In the genomic region with DNA sequence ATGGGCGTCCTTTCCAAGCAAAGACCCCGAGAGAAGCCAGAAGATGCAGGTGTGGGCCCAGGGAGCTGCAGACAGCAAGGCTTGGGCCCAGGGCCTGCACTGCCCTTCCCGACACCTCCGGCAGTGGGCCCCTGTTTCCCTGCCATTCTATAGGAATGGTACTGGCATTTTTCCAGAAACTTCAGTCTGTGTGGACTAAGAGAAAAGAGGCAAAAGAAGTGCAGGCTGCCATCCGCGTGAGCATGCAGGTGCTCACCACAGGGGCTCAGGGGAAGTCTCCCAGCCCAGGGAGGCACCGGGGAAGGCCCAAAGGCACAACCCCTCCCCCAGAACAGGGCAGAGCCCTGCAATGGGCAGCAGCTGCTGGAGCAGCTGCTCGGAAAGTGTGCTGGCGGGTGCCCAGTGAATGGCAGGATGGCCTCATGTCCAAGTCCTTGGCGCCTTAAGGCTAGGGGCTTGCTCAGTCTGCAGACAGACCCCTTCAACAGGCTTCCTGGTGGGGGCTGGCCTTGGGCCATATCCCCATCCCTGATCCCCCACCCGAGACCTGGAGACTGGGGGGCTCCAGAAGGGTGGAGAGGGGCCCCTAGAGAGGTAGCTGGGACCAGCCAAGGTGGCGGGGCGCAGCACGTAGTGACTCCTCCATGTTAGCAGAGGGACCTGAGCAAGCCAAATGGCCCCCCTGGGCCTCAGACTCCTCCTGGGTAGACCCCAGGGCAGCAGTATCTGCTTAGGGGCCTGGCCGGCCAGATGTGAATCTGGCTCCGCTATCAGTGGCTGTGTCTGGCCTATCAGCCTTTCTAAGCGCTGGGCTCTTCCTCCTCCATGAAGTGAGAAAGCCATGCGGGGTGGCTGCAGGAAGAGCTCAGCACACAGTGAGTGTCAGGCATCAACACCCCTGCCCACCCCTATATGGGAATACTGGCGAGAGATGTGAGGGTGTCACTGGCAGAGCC, we compare ENCODE assay signal across 1 cellular context.
TF ChIP-seq lines count a peak whose summit lies in the region.

No MANE protein-coding gene starts in this region.

TF ChIP-seq in endothelial cell of umbilical vein, 7 proteins besides CTCF, POLR2A, EP300 and RAD21:
- TF ChIP-seq FOS (IDR thresholded peaks at IDR 0.05; ENCODE audit: borderline replicate concordance, insufficient read depth, low read length) (no peak), MYC (IDR thresholded peaks at IDR 0.05; ENCODE audit: low read depth, low read length) (no peak), GATA2 (IDR thresholded peaks at IDR 0.05; ENCODE audit: insufficient read depth, insufficient read length, low read depth, low read length) (no peak), POLR2AphosphoS5 (IDR thresholded peaks at IDR 0.05; ENCODE audit: insufficient read depth, low read depth, low read length) (no peak), EZH2 (IDR thresholded peaks at IDR 0.05; ENCODE audit: borderline replicate concordance, low read depth, low read length, severe bottlenecking) (no peak), JUN (IDR thresholded peaks at IDR 0.05; ENCODE audit: borderline replicate concordance, insufficient read depth, insufficient read length, low read depth) (no peak), MAX (IDR thresholded peaks at IDR 0.05; ENCODE audit: insufficient read depth, insufficient read length) (no peak)
